6 cellular contexts compared by ENCODE assay signal in genomic region chr3:50627407-50628051, GRCh38. TPM values are rescaled to one million over a fixed set of nuclear protein-coding genes. Genes with fewer than 3 reads are reported as not detected.
DNase-seq lines count a peak whose midpoint lies in the region; ATAC-seq lines count a peak whose summit lies in the region.

No MANE protein-coding gene starts in this region.

- H3K36me3 ChIP-seq in mesendoderm (ENCODE audit: control insufficient read depth, insufficient read depth, low read length), result no peaks in the 10 kb centered on the region

- no peak overlapping the region for H2BK15ac ChIP-seq in mesendoderm (replicated peaks; ENCODE audit: low read depth)

- H3K18ac ChIP-seq in mesendoderm (ENCODE audit: low read length), result no peak overlapping the region

- no peak overlapping the region for H3K4me3 Mint-ChIP-seq in activated naive CD4-positive, alpha-beta T cell treated with anti-CD3 and anti-CD28 coated beads, Interleukin-2, amount 50 U/mL, for 24 hours
- H3K4me3 Mint-ChIP-seq in activated T-cell treated with anti-CD3 and anti-CD28 coated beads, Interleukin-2, amount 50 U/mL, for 72 hours, result peak overlapping the region; percentile 45 to 58

- H3K27ac Mint-ChIP-seq in activated naive CD4-positive, alpha-beta T cell treated with anti-CD3 and anti-CD28 coated beads, Interleukin-2, amount 50 U/mL, for 24 hours, result peak overlapping the region; percentile 53
- H3K27ac Mint-ChIP-seq in activated T-cell treated with anti-CD3 and anti-CD28 coated beads, Interleukin-2, amount 50 U/mL, for 72 hours, result peak overlapping the region; percentile 1

- no peak overlapping the region for H3K4me2 ChIP-seq in mesendoderm (ENCODE audit: low read length)

- no peak for DNase-seq in activated naive CD4-positive, alpha-beta T cell treated with Interleukin-2 at 50 U/mL for 16 hours
- peak in 1 of 2 donors; percentile 24 for DNase-seq in activated T-cell treated with anti-CD3 and anti-CD28 coated beads, Interleukin-2, amount 50 U/mL, for 72 hours
- DNase-seq in mesendoderm, result peak; percentile 89
- DNase-seq in activated gamma-delta T cell (lab: John Stamatoyannopoulos, UW), result no peak

- no peak overlapping the region for H3K4me3 ChIP-seq in mesendoderm (ENCODE audit: low read length)

- peaks cover 97% of the 10 kb centered on the region for H3K4me1 Mint-ChIP-seq in activated naive CD4-positive, alpha-beta T cell treated with anti-CD3 and anti-CD28 coated beads, Interleukin-2, amount 50 U/mL, for 24 hours
- H3K4me1 Mint-ChIP-seq in activated T-cell treated with anti-CD3 and anti-CD28 coated beads, Interleukin-2, amount 50 U/mL, for 72 hours (ENCODE audit: low read depth), result peaks cover 99% of the 10 kb centered on the region

- H3K79me2 ChIP-seq in mesendoderm (ENCODE audit: control insufficient read depth, insufficient read depth, low read length), result no peaks in the 10 kb centered on the region

- peak; percentile 21 to 50 for ATAC-seq in activated T-cell treated with anti-CD3 and anti-CD28 coated beads, Interleukin-2, amount 50 U/mL, for 72 hours (replicated peaks in 1 of 2)
- no peak for ATAC-seq in GM18858 (IDR thresholded peaks at IDR 0.05; ENCODE audit: unreplicated experiment)

- peaks cover 8% of the 10 kb centered on the region for H3K4me1 ChIP-seq in mesendoderm (ENCODE audit: control insufficient read depth, low read depth, low read length)

- no peak overlapping the region for H3K56ac ChIP-seq in mesendoderm (ENCODE audit: low read length)

- H3K9me3 Mint-ChIP-seq in activated naive CD4-positive, alpha-beta T cell treated with anti-CD3 and anti-CD28 coated beads, Interleukin-2, amount 50 U/mL, for 24 hours, result no peaks in the 10 kb centered on the region
- H3K9me3 Mint-ChIP-seq in activated T-cell treated with anti-CD3 and anti-CD28 coated beads, Interleukin-2, amount 50 U/mL, for 72 hours, result no peaks in the 10 kb centered on the region

- H3K9ac ChIP-seq in mesendoderm (ENCODE audit: low read length), result no peak overlapping the region

- no CpG with 5 or more reads among the region's 6 CpGs for WGBS in mesendoderm (ENCODE audit: extremely low coverage, insufficient coverage, low lambda C conversion rate)

- H3K79me1 ChIP-seq in mesendoderm (ENCODE audit: low read length), result peaks cover 9% of the 10 kb centered on the region

- no peak overlapping the region for H3K4ac ChIP-seq in mesendoderm (ENCODE audit: low read depth, low read length)

- H3K27ac ChIP-seq in mesendoderm (ENCODE audit: low read depth, low read length), result no peak overlapping the region

- no peak overlapping the region for H2AK5ac ChIP-seq in mesendoderm (ENCODE audit: low read length)

- H4K8ac ChIP-seq in mesendoderm (ENCODE audit: low read depth, low read length), result no peak overlapping the region

- peaks cover 3% of the 10 kb centered on the region for H3K36me3 Mint-ChIP-seq in activated naive CD4-positive, alpha-beta T cell treated with anti-CD3 and anti-CD28 coated beads, Interleukin-2, amount 50 U/mL, for 24 hours
- H3K36me3 Mint-ChIP-seq in activated T-cell treated with anti-CD3 and anti-CD28 coated beads, Interleukin-2, amount 50 U/mL, for 72 hours (ENCODE audit: insufficient read depth in 2 of 2), result peaks cover 3 to 23% of the 10 kb centered on the region in 2 donors

- H3K23ac ChIP-seq in mesendoderm (ENCODE audit: low read length), result no peak overlapping the region

- no peaks in the 10 kb centered on the region for H3K27me3 ChIP-seq in mesendoderm (ENCODE audit: insufficient read depth, low read length, poor library complexity)

- H2BK120ac ChIP-seq in mesendoderm (ENCODE audit: low read depth, low read length), result no peak overlapping the region

- H2BK5ac ChIP-seq in mesendoderm (ENCODE audit: low read length), result no peak overlapping the region

- H4K5ac ChIP-seq in mesendoderm (ENCODE audit: low read length), result no peak overlapping the region

- H3K27me3 Mint-ChIP-seq in activated naive CD4-positive, alpha-beta T cell treated with anti-CD3 and anti-CD28 coated beads, Interleukin-2, amount 50 U/mL, for 24 hours, result no peaks in the 10 kb centered on the region
- no peaks in the 10 kb centered on the region for H3K27me3 Mint-ChIP-seq in activated T-cell treated with anti-CD3 and anti-CD28 coated beads, Interleukin-2, amount 50 U/mL, for 72 hours (ENCODE audit: low read depth)

RNA-seq across cellular contexts. Expression of gene MAPKAPK3, which starts 10.6 kb away (rescaled TPM):
- 100 to 1,000 TPM; 116 to 129 TPM for total RNA-seq in activated T-cell treated with anti-CD3 and anti-CD28 coated beads, Interleukin-2, amount 50 U/mL, for 72 hours
- 35.2 TPM for polyA plus RNA-seq in mesendoderm (2013, experiment 1 of 2)
- 36.3 TPM for polyA plus RNA-seq in mesendoderm (2013, experiment 2 of 2)

RNA-seq across cellular contexts. Expression of gene CISH, which starts 16.0 kb away (rescaled TPM):
- total RNA-seq in activated T-cell treated with anti-CD3 and anti-CD28 coated beads, Interleukin-2, amount 50 U/mL, for 72 hours, result 100 to 1,000 TPM; 242 to 271 TPM
- polyA plus RNA-seq in mesendoderm (2013, experiment 1 of 2), result 2.4 TPM
- polyA plus RNA-seq in mesendoderm (2013, experiment 2 of 2), result 2.3 TPM

RNA-seq across cellular contexts. Expression of gene DOCK3, which starts 47.2 kb away (rescaled TPM):
- 1 to 10 TPM; 7.2 to 9.7 TPM for total RNA-seq in activated T-cell treated with anti-CD3 and anti-CD28 coated beads, Interleukin-2, amount 50 U/mL, for 72 hours
- polyA plus RNA-seq in mesendoderm (2013, experiment 1 of 2), result 0.93 TPM
- 0.91 TPM for polyA plus RNA-seq in mesendoderm (2013, experiment 2 of 2)

RNA-seq across cellular contexts. Expression of gene HEMK1, which starts 58.2 kb away (rescaled TPM):
- 10 to 100 TPM; 54.5 to 64.6 TPM for total RNA-seq in activated T-cell treated with anti-CD3 and anti-CD28 coated beads, Interleukin-2, amount 50 U/mL, for 72 hours
- 5.3 TPM for polyA plus RNA-seq in mesendoderm (2013, experiment 1 of 2)
- polyA plus RNA-seq in mesendoderm (2013, experiment 2 of 2), result 5.4 TPM

RNA-seq across cellular contexts. Expression of gene C3orf18, which starts 60.0 kb away (rescaled TPM):
- total RNA-seq in activated T-cell treated with anti-CD3 and anti-CD28 coated beads, Interleukin-2, amount 50 U/mL, for 72 hours, result 10 to 100 TPM; 22.7 to 32.5 TPM
- polyA plus RNA-seq in mesendoderm (2013, experiment 1 of 2), result 1.9 TPM
- polyA plus RNA-seq in mesendoderm (2013, experiment 2 of 2), result 1.9 TPM
